Comparison of ENCODE assay signal across 9 cellular contexts in the genomic region with DNA sequence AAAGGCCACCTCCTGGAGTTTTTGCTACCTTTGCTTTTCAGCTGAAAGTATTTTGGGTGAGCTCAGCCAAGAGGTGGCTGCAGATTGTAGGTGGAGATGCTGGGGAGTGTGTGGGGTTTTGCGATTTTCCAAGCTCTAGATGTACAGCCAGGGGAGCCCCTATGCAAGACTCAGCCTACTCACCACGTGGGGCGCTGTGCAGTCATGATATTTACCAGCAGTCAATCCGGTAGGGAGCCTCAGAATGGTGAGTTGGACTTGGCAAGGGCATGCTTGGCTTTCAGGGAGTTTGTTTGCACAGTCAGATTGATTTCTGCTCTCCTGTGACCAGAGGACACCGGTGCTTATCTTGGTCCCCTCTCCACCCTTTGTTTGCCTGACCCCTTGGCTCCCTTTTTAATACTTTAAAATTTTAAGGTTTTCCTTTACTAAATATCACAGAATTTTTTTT.
A peak's percentile ranks its signal among the peaks of the same experiment; 100 is the strongest.
DNase-seq lines count a peak whose midpoint lies in the region; ATAC-seq lines count a peak whose summit lies in the region.
"Had no signal": no experiment of that assay in that cellular context is flagged by ENCODE, and none has a peak within 500 bp of the region (broad histone marks: within the 10 kb centered on the region; RNA-seq: fewer than 3 reads in every experiment).

No MANE protein-coding gene starts in this region.

- peak overlapping the region; percentile 17 for H3K4me3 Mint-ChIP-seq in activated T-cell treated with anti-CD3 and anti-CD28 coated beads, Interleukin-2, amount 50 U/mL, for 4 hours

- H3K36me3 Mint-ChIP-seq in activated T-cell treated with anti-CD3 and anti-CD28 coated beads, Interleukin-2, amount 50 U/mL, for 4 hours (ENCODE audit: insufficient read depth): no peaks in the 10 kb centered on the region

- H3K9me3 Mint-ChIP-seq in activated T-cell treated with anti-CD3 and anti-CD28 coated beads, Interleukin-2, amount 50 U/mL, for 4 hours: no peaks in the 10 kb centered on the region

- peak in 1 of 2 donors; percentile 63 for ATAC-seq in activated T-cell treated with anti-CD3 and anti-CD28 coated beads, Interleukin-2, amount 50 U/mL, for 4 hours
- ATAC-seq in GM19455 (IDR thresholded peaks at IDR 0.05; ENCODE audit: unreplicated experiment): no peak
- ATAC-seq in GM21825 (IDR thresholded peaks at IDR 0.05; ENCODE audit: unreplicated experiment): no peak

- no peak overlapping the region for H3K4me3 ChIP-seq in HAP-1
- H3K4me3 ChIP-seq: thoracic aorta had no signal

- in situ Hi-C loops in HAP-1 (cut with MboI; ENCODE audit: low sequenced_read_pairs): no loop called here

- DNase-seq in COR-L47 (lab: John Stamatoyannopoulos, UW) (peak; percentile 82), HAP-1 (ENCODE audit: low spot score in 2 of 2) (peak; percentile 39 to 77), NCI-H510A (lab: John Stamatoyannopoulos, UW) (peak; percentile 62), iPS DF 19.7 (ENCODE audit: low read depth, low spot score) (peak; percentile 25), superior temporal gyrus (ENCODE audit: extremely low spot score) (peak; percentile 48)
- DNase-seq in activated T-cell treated with anti-CD3 and anti-CD28 coated beads, Interleukin-2, amount 50 U/mL, for 4 hours: peak; percentile 25

- H3K4me1 Mint-ChIP-seq in activated T-cell treated with anti-CD3 and anti-CD28 coated beads, Interleukin-2, amount 50 U/mL, for 4 hours (ENCODE audit: low read depth): peaks cover 45% of the 10 kb centered on the region

- H3K27me3 Mint-ChIP-seq in activated T-cell treated with anti-CD3 and anti-CD28 coated beads, Interleukin-2, amount 50 U/mL, for 4 hours (ENCODE audit: low read depth): no peaks in the 10 kb centered on the region

- no peaks in the 10 kb centered on the region for H3K9me3 ChIP-seq in HAP-1
- H3K9me3 ChIP-seq: thoracic aorta had no signal

- no peaks in the 10 kb centered on the region for H3K27me3 ChIP-seq in HAP-1 (ENCODE audit: low read depth)

- no peaks in the 10 kb centered on the region for H3K4me1 ChIP-seq in HAP-1

- H3K36me3 ChIP-seq in HAP-1 (replicated peaks): no peaks in the 10 kb centered on the region
- H3K36me3 ChIP-seq: thoracic aorta had no signal

Comparison
In these comparisons a context has a peak if more than half of its experiments do, and no peak if none do; other contexts are left out.
1. DNase-seq: peak in every context shown above with its lines; median percentile 82 in COR-L47; 62 in NCI-H510A; 58 in HAP-1; 48 in superior temporal gyrus; 25 in activated T-cell treated with anti-CD3 and anti-CD28 coated beads, Interleukin-2, amount 50 U/mL, for 4 hours; 25 in iPS DF 19.7.